Comparison of ENCODE assay signal across 1 cellular context in genomic region chr15:68558318-68559305, GRCh38.
TF ChIP-seq lines count a peak whose summit lies in the region.

No MANE protein-coding gene starts in this region.

TF ChIP-seq in HCT116, 20 proteins besides CTCF, POLR2A, EP300 and RAD21 (continued from another document):
- TF ChIP-seq CEBPB (IDR thresholded peaks at IDR 0.05; ENCODE audit: low read depth) (no peak), TCF7L2 (IDR thresholded peaks at IDR 0.05; ENCODE audit: borderline replicate concordance, extremely low read depth, insufficient read depth, insufficient read length) (no peak), ZBTB33 (IDR thresholded peaks at IDR 0.05; ENCODE audit: extremely low read depth, insufficient replicate concordance, low read length) (no peak), SP1 (IDR thresholded peaks at IDR 0.05; ENCODE audit: low read depth) (no peak)
